10 cellular contexts compared by ENCODE assay signal in the genomic region with DNA sequence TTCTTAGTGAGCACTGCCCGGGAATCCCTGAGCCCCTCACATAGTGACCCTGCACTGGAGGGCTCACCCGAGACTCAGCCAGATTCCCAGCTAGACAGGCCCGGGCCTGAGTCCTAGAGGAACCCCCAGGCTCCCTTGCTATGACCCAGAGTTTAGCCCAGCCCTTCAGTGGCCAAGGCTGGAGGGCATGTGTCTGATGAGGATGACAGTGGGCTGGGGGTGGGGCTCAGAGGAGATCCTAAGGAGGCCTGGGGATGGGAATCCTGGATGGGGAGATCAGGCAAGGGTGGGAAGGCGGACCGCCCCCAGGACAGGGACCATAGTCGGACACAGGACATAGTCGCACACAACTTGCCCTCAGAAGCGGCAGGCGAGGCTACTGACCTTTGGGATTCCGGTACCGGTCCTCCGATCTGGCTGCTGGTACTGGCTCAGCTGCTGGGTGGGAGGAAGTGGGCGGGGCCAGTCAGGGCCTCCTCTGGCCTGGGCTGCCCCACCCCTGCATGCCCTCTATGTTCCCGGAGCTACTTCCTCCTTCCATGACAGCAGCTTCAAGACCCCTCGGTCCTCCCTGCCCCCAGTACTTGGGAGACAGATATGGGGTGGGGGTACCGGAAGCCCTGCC. TPM values are rescaled to one million over a fixed set of nuclear protein-coding genes. Genes with fewer than 3 reads are reported as not detected.
DNase-seq lines count a peak whose midpoint lies in the region; ATAC-seq and TF ChIP-seq lines count a peak whose summit lies in the region.
"Had no signal": no experiment of that assay in that cellular context is flagged by ENCODE, and none has a peak within 500 bp of the region (broad histone marks: within the 10 kb centered on the region; RNA-seq: fewer than 3 reads in every experiment).

No MANE protein-coding gene starts in this region.

- H3K9me3 Mint-ChIP-seq in naive thymus-derived CD4-positive, alpha-beta T cell: no peaks in the 10 kb centered on the region

- DNase-seq in SK-N-SH (peak; percentile 50), T follicular helper cell (ENCODE audit: low read depth) (peak; percentile 50), ascending aorta (ENCODE audit: low spot score in 2 of 2) (peak; percentile 32 to 79), upper lobe of right lung (peak; percentile 79), HK-2 (ENCODE audit: unreplicated experiment) (no peak)
- peak; percentile 29 to 56 (median 48) for DNase-seq in naive thymus-derived CD4-positive, alpha-beta T cell

- no peaks in the 10 kb centered on the region for H3K9me2 ChIP-seq in SK-N-SH

- CTCF ChIA-PET in SK-N-SH (lab: Yijun Ruan, JAX): interaction anchor here (1.0 to 8.8 kb wide), 6 partner anchors 12 to 202 kb away, joined by 3 to 90 read pairs (median 24); a partner anchor contains a TSS
- CTCF ChIA-PET in naive thymus-derived CD4-positive, alpha-beta T cell (lab: Charles Lee): interaction anchor here (0.8 to 3.7 kb wide), 11 partner anchors 12 to 200 kb away, joined by 3 to 20 read pairs (median 6); a partner anchor contains a TSS

- POLR2A ChIA-PET in SK-N-SH (lab: Yijun Ruan, JAX): no interaction called here
- POLR2A ChIA-PET in naive thymus-derived CD4-positive, alpha-beta T cell (lab: Charles Lee): interaction anchor here (0.6 to 3.0 kb wide), 9 partner anchors 12 to 340 kb away, joined by 3 to 18 read pairs (median 4); a partner anchor contains a TSS

- H3K9me3 ChIP-seq in SK-N-SH: no peaks in the 10 kb centered on the region
- no peaks in the 10 kb centered on the region for H3K9me3 ChIP-seq in ascending aorta
- no peaks in the 10 kb centered on the region for H3K9me3 ChIP-seq in naive thymus-derived CD4-positive, alpha-beta T cell (ENCODE audit: control insufficient read depth in 2 of 3, low read length in 3 of 3)
- no peaks in the 10 kb centered on the region for H3K9me3 ChIP-seq in upper lobe of right lung
- H3K9me3 ChIP-seq: A549 had no signal

- no peaks in the 10 kb centered on the region for H4K20me1 ChIP-seq in SK-N-SH (ENCODE audit: insufficient read depth)

- H3K9ac ChIP-seq in SK-N-SH: no peak overlapping the region

- H3K27ac Mint-ChIP-seq in naive thymus-derived CD4-positive, alpha-beta T cell: peak overlapping the region; percentile 87 to 96 (median 93)

- no peaks in the 10 kb centered on the region for H3K4me1 ChIP-seq in SK-N-SH (ENCODE audit: control insufficient read depth in 1 of 2, insufficient read depth in 2 of 2, low read depth in 1 of 2, low read length in 1 of 2)
- no peaks in the 10 kb centered on the region for H3K4me1 ChIP-seq in ascending aorta
- peaks cover 13 to 21% of the 10 kb centered on the region in 2 donors for H3K4me1 ChIP-seq in naive thymus-derived CD4-positive, alpha-beta T cell (ENCODE audit: control insufficient read depth in 2 of 2, insufficient read depth in 2 of 2, low read length in 2 of 2)
- peaks cover 5% of the 10 kb centered on the region for H3K4me1 ChIP-seq in upper lobe of right lung
- H3K4me1 ChIP-seq: A549 had no signal

- H3K27me3 ChIP-seq in SK-N-SH (ENCODE audit: insufficient read depth) (peaks cover 13% of the 10 kb centered on the region; the same call in 1 of the 2 replicates), ascending aorta (no peaks in the 10 kb centered on the region), upper lobe of right lung (no peaks in the 10 kb centered on the region)
- no peaks in the 10 kb centered on the region for H3K27me3 ChIP-seq in naive thymus-derived CD4-positive, alpha-beta T cell (ENCODE audit: control insufficient read depth in 2 of 2, insufficient read depth in 2 of 2, low read length in 2 of 2)

- H3K79me2 ChIP-seq in SK-N-SH (ENCODE audit: insufficient read depth): no peaks in the 10 kb centered on the region

- no peak for TF ChIP-seq CTCF in SK-N-SH (IDR thresholded peaks at IDR 0.05)
- TF ChIP-seq CTCF in ascending aorta (IDR thresholded peaks at IDR 0.05): no peak
- no peak for TF ChIP-seq CTCF in upper lobe of right lung (IDR thresholded peaks at IDR 0.05)

- no peak for ATAC-seq in SK-N-SH treated with all-trans-retinoic acid at 6 μM for 48 hours
- ATAC-seq in naive thymus-derived CD4-positive, alpha-beta T cell: peak; percentile 82
- peak; percentile 84 for ATAC-seq in upper lobe of right lung
- ATAC-seq in HG02938 (IDR thresholded peaks at IDR 0.05; ENCODE audit: unreplicated experiment): no peak

- no peak overlapping the region for H3K4me2 ChIP-seq in SK-N-SH
- H3K4me2 ChIP-seq: A549 had no signal

- H3K27ac ChIP-seq in SK-N-SH (ENCODE audit: low read depth in 2 of 2, low read length in 1 of 2) (no peak overlapping the region), ascending aorta (peak overlapping the region in 1 of 2 donors; percentile 33), upper lobe of right lung (peak overlapping the region; percentile 36)
- peak overlapping the region; percentile 84 for H3K27ac ChIP-seq in naive thymus-derived CD4-positive, alpha-beta T cell (ENCODE audit: low read depth, low read length)
- H3K27ac ChIP-seq: A549 had no signal

- TF ChIP-seq EP300 in SK-N-SH (IDR thresholded peaks at IDR 0.05; ENCODE audit: borderline replicate concordance in 1 of 2, low read depth in 1 of 2, low read length in 1 of 2): no peak

- no peak overlapping the region for H2AFZ ChIP-seq in SK-N-SH (ENCODE audit: low read depth)

- intact Hi-C loops in ascending aorta (cut with DNase I) (no loop called here), upper lobe of right lung (cut with DNase I) (no loop called here)
- intact Hi-C loops in naive thymus-derived CD4-positive, alpha-beta T cell (cut with micrococcal nuclease): loop anchor here (5.0 kb wide), 3 partner anchors 56 to 96 kb away; no protein-coding TSS in a partner anchor

- WGBS in SK-N-SH (ENCODE audit: low lambda C conversion rate): 84% methylated on average over 16 of the region's 16 CpGs

- peaks cover 11 to 28% (median 24%) of the 10 kb centered on the region in 7 donors for H3K4me1 Mint-ChIP-seq in naive thymus-derived CD4-positive, alpha-beta T cell

- no peaks in the 10 kb centered on the region for H3F3A ChIP-seq in SK-N-SH (replicated peaks; ENCODE audit: insufficient read depth)

- H3K36me3 ChIP-seq in SK-N-SH (replicated peaks in 1 of 2; ENCODE audit: control insufficient read depth in 1 of 2, insufficient read depth in 2 of 2, low read length in 1 of 2) (no peaks in the 10 kb centered on the region), ascending aorta (no peaks in the 10 kb centered on the region), upper lobe of right lung (no peaks in the 10 kb centered on the region)
- H3K36me3 ChIP-seq in naive thymus-derived CD4-positive, alpha-beta T cell (ENCODE audit: control insufficient read depth in 2 of 3, insufficient read depth in 3 of 3, low read length in 3 of 3): peaks cover 0 to 28% (median 0%) of the 10 kb centered on the region in 3 experiments

- no peak overlapping the region for H3K4me3 ChIP-seq in SK-N-SH (ENCODE audit: low read depth in 2 of 2, low read length in 1 of 2)
- no peak overlapping the region for H3K4me3 ChIP-seq in ascending aorta
- peak overlapping the region; percentile 85 for H3K4me3 ChIP-seq in naive thymus-derived CD4-positive, alpha-beta T cell (ENCODE audit: low read length)
- peak overlapping the region; percentile 15 for H3K4me3 ChIP-seq in upper lobe of right lung
- H3K4me3 ChIP-seq: A549 had no signal

- peaks cover 0 to 10% (median 0%) of the 10 kb centered on the region in 5 donors for H3K36me3 Mint-ChIP-seq in naive thymus-derived CD4-positive, alpha-beta T cell

- peaks cover 0 to 5% (median 0%) of the 10 kb centered on the region in 5 donors for H3K27me3 Mint-ChIP-seq in naive thymus-derived CD4-positive, alpha-beta T cell

- TF ChIP-seq RAD21 in SK-N-SH (IDR thresholded peaks at IDR 0.05; ENCODE audit: low read length): no peak

- peak overlapping the region; percentile 88 to 99 (median 96) for H3K4me3 Mint-ChIP-seq in naive thymus-derived CD4-positive, alpha-beta T cell

RNA-seq across cellular contexts. Expression of a gene that starts 1.1 kb away (rescaled TPM):
- polyA plus RNA-seq in SK-N-SH (2012; rRNA removed): 0.06 and 0.10 TPM in 2 replicates
- polyA plus RNA-seq in SK-N-SH (2012; cell fraction: cytosol; rRNA removed): 0.08 and 0.30 TPM in 2 replicates
- polyA plus RNA-seq in SK-N-SH (2012; cell fraction: nucleus; rRNA removed): 0.08 TPM in 1 of 2 replicates, not detected in the other
- not detected for total RNA-seq in ascending aorta
- 10 to 100 TPM; 11.8 to 44.9 (median 15.1) TPM for total RNA-seq in naive thymus-derived CD4-positive, alpha-beta T cell
- 10 to 100 TPM; 34.5 to 42.2 TPM for polyA plus RNA-seq in naive thymus-derived CD4-positive, alpha-beta T cell
- 4.7 TPM for total RNA-seq in upper lobe of right lung
- total RNA-seq: lung microvascular endothelial cell had no signal

RNA-seq across cellular contexts. Expression of a gene that starts 12.4 kb away (rescaled TPM):
- not detected in 2 replicates for polyA plus RNA-seq in SK-N-SH (2012; rRNA removed)
- not detected in 2 replicates for polyA plus RNA-seq in SK-N-SH (2012; cell fraction: cytosol; rRNA removed)
- not detected in 2 replicates for polyA plus RNA-seq in SK-N-SH (2012; cell fraction: nucleus; rRNA removed)
- total RNA-seq in ascending aorta (not detected), upper lobe of right lung (not detected)
- under 1 TPM in 2 of 5 experiments, not detected in 3; 0.58 to 0.66 TPM for total RNA-seq in naive thymus-derived CD4-positive, alpha-beta T cell
- not detected for polyA plus RNA-seq in naive thymus-derived CD4-positive, alpha-beta T cell
- total RNA-seq: lung microvascular endothelial cell had no signal
- polyA plus RNA-seq: A549 had no signal

RNA-seq across cellular contexts. Expression of a gene that starts 20.0 kb away (rescaled TPM):
- polyA plus RNA-seq in SK-N-SH (2012; rRNA removed): not detected in 2 replicates
- not detected in 2 replicates for polyA plus RNA-seq in SK-N-SH (2012; cell fraction: cytosol; rRNA removed)
- polyA plus RNA-seq in SK-N-SH (2012; cell fraction: nucleus; rRNA removed): not detected in 2 replicates
- total RNA-seq in ascending aorta (not detected), upper lobe of right lung (not detected)
- not detected for total RNA-seq in naive thymus-derived CD4-positive, alpha-beta T cell
- polyA plus RNA-seq in naive thymus-derived CD4-positive, alpha-beta T cell: not detected
- total RNA-seq: lung microvascular endothelial cell had no signal
- polyA plus RNA-seq: A549 had no signal

RNA-seq across cellular contexts. Expression of a gene that starts 34.7 kb away (rescaled TPM):
- not detected in 2 replicates for polyA plus RNA-seq in SK-N-SH (2012; rRNA removed)
- polyA plus RNA-seq in SK-N-SH (2012; cell fraction: cytosol; rRNA removed): not detected in 2 replicates
- not detected in 2 replicates for polyA plus RNA-seq in SK-N-SH (2012; cell fraction: nucleus; rRNA removed)
- total RNA-seq in ascending aorta (not detected), upper lobe of right lung (not detected)
- total RNA-seq in naive thymus-derived CD4-positive, alpha-beta T cell: 10 to 100 TPM in 1 of 5 experiments, 1 to 10 TPM in 1, not detected in 3; 8.2 to 11.3 TPM
- polyA plus RNA-seq in naive thymus-derived CD4-positive, alpha-beta T cell: not detected
- total RNA-seq: lung microvascular endothelial cell had no signal
- polyA plus RNA-seq: A549 had no signal

RNA-seq across cellular contexts. Expression of a gene that starts 41.7 kb away (rescaled TPM):
- not detected in 2 replicates for polyA plus RNA-seq in SK-N-SH (2012; rRNA removed)
- under 0.01 TPM in 1 of 2 replicates, not detected in the other for polyA plus RNA-seq in SK-N-SH (2012; cell fraction: cytosol; rRNA removed)
- polyA plus RNA-seq in SK-N-SH (2012; cell fraction: nucleus; rRNA removed): not detected in 2 replicates
- total RNA-seq in ascending aorta (1.3 TPM), upper lobe of right lung (not detected)
- total RNA-seq in naive thymus-derived CD4-positive, alpha-beta T cell: under 1 TPM in 4 of 5 experiments, not detected in 1; 0.03 to 0.15 (median 0.07) TPM
- not detected for polyA plus RNA-seq in naive thymus-derived CD4-positive, alpha-beta T cell
- total RNA-seq: lung microvascular endothelial cell had no signal

Comparison
In these comparisons a context has a peak if more than half of its experiments do, and no peak if none do; other contexts are left out.
1. H3K27ac ChIP-seq: peak in naive thymus-derived CD4-positive, alpha-beta T cell (single experiment) and upper lobe of right lung (single experiment); none in SK-N-SH (0 of 2).
2. H3K4me3 ChIP-seq: peak in naive thymus-derived CD4-positive, alpha-beta T cell (single experiment) and upper lobe of right lung (single experiment); none in SK-N-SH (0 of 2) and ascending aorta (0 of 2).
3. ATAC-seq: peak in naive thymus-derived CD4-positive, alpha-beta T cell (single experiment) and upper lobe of right lung (single experiment); none in SK-N-SH treated with all-trans-retinoic acid at 6 μM for 48 hours (single experiment) and HG02938 (single experiment).
4. intact Hi-C loops: an anchor here in naive thymus-derived CD4-positive, alpha-beta T cell (5.0 kb wide); none called in ascending aorta and upper lobe of right lung.